ENCODE assay signal across 8 cellular contexts in the genomic region with DNA sequence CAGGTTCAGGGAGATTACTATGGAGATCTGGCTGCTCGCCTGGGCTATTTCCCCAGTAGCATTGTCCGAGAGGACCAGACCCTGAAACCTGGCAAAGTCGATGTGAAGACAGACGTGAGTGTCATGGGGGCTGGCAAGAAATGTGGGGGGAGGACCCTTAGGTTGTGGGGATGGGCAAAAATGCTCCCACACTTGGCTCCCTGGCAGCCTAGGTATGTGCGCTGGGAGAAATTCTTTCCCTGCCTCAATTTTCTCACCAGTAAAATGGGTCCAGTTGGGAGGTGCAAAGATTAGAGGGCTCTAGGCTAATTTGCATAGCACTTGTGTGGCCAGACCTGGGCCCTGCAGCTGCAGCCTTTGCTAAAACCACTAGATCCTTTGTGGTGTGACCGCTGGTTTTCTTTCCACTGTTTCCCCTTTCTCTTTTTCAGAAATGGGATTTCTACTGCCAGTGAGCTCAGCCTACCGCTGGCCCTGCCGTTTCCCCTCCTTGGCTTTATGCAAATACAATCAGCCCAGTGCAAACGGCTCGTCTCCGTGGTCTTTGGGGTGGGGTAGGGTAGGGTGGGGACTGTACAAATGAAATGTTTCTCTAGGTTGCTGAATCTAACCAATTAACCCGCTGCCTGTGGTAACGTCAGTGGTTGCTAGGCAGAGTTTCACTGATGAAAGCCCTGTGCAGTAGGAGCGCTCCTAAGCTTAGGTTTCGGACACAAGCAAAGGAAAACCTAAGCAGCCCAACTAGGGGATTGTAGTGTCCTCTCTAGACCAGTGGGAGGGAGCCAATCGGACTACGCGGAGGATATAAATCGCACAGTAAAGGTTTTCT.
DNase-seq lines count a peak whose midpoint lies in the region; ATAC-seq and TF ChIP-seq lines count a peak whose summit lies in the region.

No MANE protein-coding gene starts in this region.

- peak overlapping the region; percentile 84 for H3K27ac ChIP-seq in HL-60 (replicated peaks)
- peak overlapping the region; percentile 88 for H3K27ac ChIP-seq in effector memory CD4-positive, alpha-beta T cell (ENCODE audit: insufficient read depth, low read length, poor library complexity, severe bottlenecking)

- ATAC-seq in GM19467 (IDR thresholded peaks at IDR 0.05; ENCODE audit: unreplicated experiment) = peak; percentile 52

- H3K27me3 ChIP-seq in HL-60 (ENCODE audit: insufficient read depth, poor library complexity, severe bottlenecking) = no peaks in the 10 kb centered on the region
- H3K27me3 ChIP-seq in effector memory CD4-positive, alpha-beta T cell (replicated peaks; ENCODE audit: control insufficient read depth, insufficient read depth, low read length, poor library complexity, severe bottlenecking) = no peaks in the 10 kb centered on the region

- peak overlapping the region; percentile 84 for H3K4me3 ChIP-seq in HL-60 (replicated peaks; ENCODE audit: insufficient read depth, low read length)
- H3K4me3 ChIP-seq in effector memory CD4-positive, alpha-beta T cell (ENCODE audit: insufficient read depth, low read depth, low read length, poor library complexity, severe bottlenecking) = peak overlapping the region; percentile 62

- H3K9me3 ChIP-seq in effector memory CD4-positive, alpha-beta T cell (ENCODE audit: control insufficient read depth, low read length) = no peaks in the 10 kb centered on the region

- TF ChIP-seq CTCF in HL-60 (IDR thresholded peaks at IDR 0.05; ENCODE audit: insufficient read depth, low read length) = no peak

- DNase-seq in CD1c-positive myeloid dendritic cell (ENCODE audit: extremely low spot score) = peak; percentile 98
- DNase-seq in HL-60 (ENCODE audit: low read depth in 1 of 2, low spot score in 1 of 2) = peak; percentile 74 to 98
- peak; percentile 90 for DNase-seq in NCI-H82 treated with DMSO at 0.1 percent for 48 hours (lab: John Stamatoyannopoulos, UW; ENCODE audit: unreplicated experiment)
- DNase-seq in activated CD8-positive, alpha-beta memory T cell treated with anti-CD3 and anti-CD28 coated beads for 1 hour (ENCODE audit: extremely low read depth in 1 of 2, low read depth in 1 of 2) = peak; percentile 68 to 74
- peak; percentile 78 to 87 (median 82) for DNase-seq in effector memory CD4-positive, alpha-beta T cell
- peak; percentile 99 for DNase-seq in medulla oblongata (ENCODE audit: extremely low spot score)
- peak; percentile 84 for DNase-seq in stimulated activated CD8-positive, alpha-beta memory T cell treated with anti-CD3 and anti-CD28 coated beads, Interleukin-12 subunit alpha, Interleukin-12 subunit beta, amount 100 ng/mL, for 1 hour (ENCODE audit: low read depth)

- H3K4me1 ChIP-seq in effector memory CD4-positive, alpha-beta T cell (ENCODE audit: control insufficient read depth, insufficient read depth, low read length, poor library complexity, severe bottlenecking) = peaks cover 12% of the 10 kb centered on the region

- no peaks in the 10 kb centered on the region for H3K36me3 ChIP-seq in effector memory CD4-positive, alpha-beta T cell (ENCODE audit: control insufficient read depth, insufficient read depth, low read length)

Comparison
In these comparisons a context has a peak if more than half of its experiments do, and no peak if none do; other contexts are left out.
1. Peak in every context shown above with its lines: DNase-seq, ATAC-seq, H3K4me3 ChIP-seq and H3K27ac ChIP-seq.